ENCODE assay signal across 13 cellular contexts in the genomic region with DNA sequence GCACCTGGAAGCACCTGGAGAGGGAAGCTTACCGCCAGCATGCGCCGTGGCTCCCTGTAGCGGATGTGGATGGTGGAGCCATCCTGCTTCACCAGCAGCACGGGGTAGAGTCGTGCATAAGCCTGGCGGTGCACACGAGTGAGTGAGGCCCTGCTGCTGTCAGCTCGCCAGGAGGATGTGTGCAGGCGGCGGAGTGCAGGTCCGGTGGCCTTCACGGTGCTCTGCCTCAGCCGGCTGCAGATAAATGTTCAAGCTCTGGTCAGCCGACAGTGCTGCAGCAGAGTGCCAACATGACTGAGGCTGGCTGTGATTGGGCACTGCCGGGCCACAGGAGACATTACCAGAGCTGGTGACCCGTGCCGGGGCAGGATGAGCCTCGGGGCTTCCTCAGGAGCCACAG. TPM values are rescaled to one million over a fixed set of nuclear protein-coding genes. Genes with fewer than 3 reads are reported as not detected.
DNase-seq lines count a peak whose midpoint lies in the region; ATAC-seq, FAIRE-seq and TF ChIP-seq lines count a peak whose summit lies in the region.
"Had no signal": no experiment of that assay in that cellular context is flagged by ENCODE, and none has a peak within 500 bp of the region (broad histone marks: within the 10 kb centered on the region; RNA-seq: fewer than 3 reads in every experiment).

No MANE protein-coding gene starts in this region.

- intact Hi-C loops in PC-3 (cut with micrococcal nuclease), result loop anchor here (2.0 to 10.0 kb wide), 2 partner anchors 59 to 543 kb away; a partner anchor contains a TSS

- peak overlapping the region; percentile 86 for H3K4me2 ChIP-seq in PC-3 (ENCODE audit: low read length)

- no peaks in the 10 kb centered on the region for H3K36me3 Mint-ChIP-seq in activated naive CD4-positive, alpha-beta T cell treated with anti-CD3 and anti-CD28 coated beads, Interleukin-2, amount 50 U/mL, for 24 hours
- peaks cover 13% of the 10 kb centered on the region for H3K36me3 Mint-ChIP-seq in endodermal cell (ENCODE audit: low read depth)
- H3K36me3 Mint-ChIP-seq in stimulated activated memory B cell treated with anti-CD40 and anti-IgM and Interleukin-4, amounts not matched to agents 10 μg/mL and 1 μg/mL and 100 μg/mL, for 72 hours, result peaks cover 9% of the 10 kb centered on the region

- no peak for FAIRE-seq in GM19239 (lab: Jason Lieb, UNC)
- FAIRE-seq: keratinocyte had no signal

- H3K9me3 Mint-ChIP-seq in activated naive CD4-positive, alpha-beta T cell treated with anti-CD3 and anti-CD28 coated beads, Interleukin-2, amount 50 U/mL, for 24 hours, result no peaks in the 10 kb centered on the region
- H3K9me3 Mint-ChIP-seq in endodermal cell, result peaks cover 2% of the 10 kb centered on the region
- no peaks in the 10 kb centered on the region for H3K9me3 Mint-ChIP-seq in stimulated activated memory B cell treated with anti-CD40 and anti-IgM and Interleukin-4, amounts not matched to agents 10 μg/mL and 1 μg/mL and 100 μg/mL, for 72 hours

- no peak for DNase-seq in activated naive CD4-positive, alpha-beta T cell treated with Interleukin-2 at 50 U/mL for 16 hours
- no peak for DNase-seq in PC-3
- DNase-seq in endodermal cell, result peak; percentile 35
- no peak for DNase-seq in GM19239 (ENCODE audit: insufficient read length, low spot score)
- DNase-seq: colonic mucosa; NCI-H146; stimulated activated CD4-positive, alpha-beta T cell treated with anti-CD3 and anti-CD28 coated beads, Interleukin-4, amount 100 ng/mL, for 24 hours had no signal

- ATAC-seq in PC-3 (no peak), esophagus mucosa (no peak), HG03045 (IDR thresholded peaks at IDR 0.05; ENCODE audit: unreplicated experiment) (no peak)
- ATAC-seq in stimulated activated memory B cell treated with anti-CD40 and anti-IgM and Interleukin-4, amounts not matched to agents 10 μg/mL and 1 μg/mL and 100 μg/mL, for 72 hours, result no peak

- peaks cover 36% of the 10 kb centered on the region for H3K4me1 Mint-ChIP-seq in activated naive CD4-positive, alpha-beta T cell treated with anti-CD3 and anti-CD28 coated beads, Interleukin-2, amount 50 U/mL, for 24 hours
- H3K4me1 Mint-ChIP-seq in endodermal cell, result peaks cover 12% of the 10 kb centered on the region
- H3K4me1 Mint-ChIP-seq in stimulated activated memory B cell treated with anti-CD40 and anti-IgM and Interleukin-4, amounts not matched to agents 10 μg/mL and 1 μg/mL and 100 μg/mL, for 72 hours, result peaks cover 48% of the 10 kb centered on the region

- peaks cover 30% of the 10 kb centered on the region for H3K79me2 ChIP-seq in PC-3 (ENCODE audit: low read length)
- H3K79me2 ChIP-seq: parathyroid adenoma had no signal

- H3K27ac Mint-ChIP-seq in activated naive CD4-positive, alpha-beta T cell treated with anti-CD3 and anti-CD28 coated beads, Interleukin-2, amount 50 U/mL, for 24 hours, result no peak overlapping the region
- no peak overlapping the region for H3K27ac Mint-ChIP-seq in endodermal cell
- H3K27ac Mint-ChIP-seq in stimulated activated memory B cell treated with anti-CD40 and anti-IgM and Interleukin-4, amounts not matched to agents 10 μg/mL and 1 μg/mL and 100 μg/mL, for 72 hours, result peak overlapping the region; percentile 91

- H3K9ac ChIP-seq in PC-3 (ENCODE audit: low read length) (peak overlapping the region; percentile 91), endodermal cell (ENCODE audit: extremely low read depth, low read length, poor library complexity, severe bottlenecking) (no peak overlapping the region)
- H3K9ac ChIP-seq: parathyroid adenoma had no signal

- H3K9me2 ChIP-seq in PC-3 (replicated peaks; ENCODE audit: low read length), result no peaks in the 10 kb centered on the region

- POLR2A ChIA-PET in PC-3 (lab: Charles Lee; ENCODE audit: unreplicated experiment), result no interaction called here

- BruUV-seq in PC-3 (replicated peaks; lab: Mats Ljungman, UMichigan), result no TSS peak

- H3K36me3 ChIP-seq in PC-3 (ENCODE audit: low read depth, low read length) (peaks cover 17% of the 10 kb centered on the region; the same call in 1 of the 2 replicates), endodermal cell (ENCODE audit: control insufficient read depth, insufficient read depth, low read length) (peaks cover 14% of the 10 kb centered on the region)
- H3K36me3 ChIP-seq: colonic mucosa had no signal

- H3K27ac ChIP-seq in PC-3 (ENCODE audit: low read length), result no peak overlapping the region
- H3K27ac ChIP-seq in endodermal cell (ENCODE audit: low read depth, low read length), result no peak overlapping the region
- H3K27ac ChIP-seq: colonic mucosa, parathyroid adenoma had no signal

- H3F3A ChIP-seq in PC-3 (ENCODE audit: low read length, unreplicated experiment), result no peaks in the 10 kb centered on the region

- no peaks in the 10 kb centered on the region for H4K20me1 ChIP-seq in PC-3 (ENCODE audit: low read length)

- H3K4me1 ChIP-seq in PC-3 (ENCODE audit: insufficient read depth, low read length) (peaks cover 28% of the 10 kb centered on the region), endodermal cell (ENCODE audit: control insufficient read depth, insufficient read depth, low read length) (peaks cover 5% of the 10 kb centered on the region)

- no peaks in the 10 kb centered on the region for H3K27me3 ChIP-seq in PC-3 (ENCODE audit: low read length)
- no peaks in the 10 kb centered on the region for H3K27me3 ChIP-seq in endodermal cell (ENCODE audit: control insufficient read depth, insufficient read depth, low read length, poor library complexity, severe bottlenecking)
- H3K27me3 ChIP-seq: colonic mucosa had no signal

- no peak overlapping the region for H2AFZ ChIP-seq in PC-3 (ENCODE audit: low read length)
- H2AFZ ChIP-seq: parathyroid adenoma had no signal

- 92 to 95% methylated on average over 16 to 19 of the region's 19 CpGs for WGBS in endodermal cell (ENCODE audit: insufficient coverage in 1 of 2, insufficient read length in 1 of 2), 2 experiments

- no peak for TF ChIP-seq CTCF in PC-3 (conservative IDR thresholded peaks at IDR 0.05; ENCODE audit: low read depth, low read length)
- TF ChIP-seq CTCF in endodermal cell (conservative IDR thresholded peaks at IDR 0.05), result no peak

- no peaks in the 10 kb centered on the region for H3K9me3 ChIP-seq in PC-3 (ENCODE audit: low read length)
- no peaks in the 10 kb centered on the region for H3K9me3 ChIP-seq in endodermal cell (ENCODE audit: control insufficient read depth, low read length)
- H3K9me3 ChIP-seq: colonic mucosa had no signal

- no peaks in the 10 kb centered on the region for H3K27me3 Mint-ChIP-seq in activated naive CD4-positive, alpha-beta T cell treated with anti-CD3 and anti-CD28 coated beads, Interleukin-2, amount 50 U/mL, for 24 hours
- H3K27me3 Mint-ChIP-seq in endodermal cell (ENCODE audit: insufficient read depth), result peaks cover 4% of the 10 kb centered on the region
- no peaks in the 10 kb centered on the region for H3K27me3 Mint-ChIP-seq in stimulated activated memory B cell treated with anti-CD40 and anti-IgM and Interleukin-4, amounts not matched to agents 10 μg/mL and 1 μg/mL and 100 μg/mL, for 72 hours

- H3K4me3 ChIP-seq in PC-3 (ENCODE audit: low read length), result peak overlapping the region; percentile 87
- no peak overlapping the region for H3K4me3 ChIP-seq in endodermal cell (ENCODE audit: low read length)

- CTCF ChIA-PET in PC-3 (lab: Charles Lee), result interaction anchor here (0.6 kb wide), 1 partner anchor 108 kb away, joined by 7 read pairs; no protein-coding TSS in a partner anchor

- peak overlapping the region; percentile 93 for H3K4me3 Mint-ChIP-seq in activated naive CD4-positive, alpha-beta T cell treated with anti-CD3 and anti-CD28 coated beads, Interleukin-2, amount 50 U/mL, for 24 hours
- peak overlapping the region; percentile 84 for H3K4me3 Mint-ChIP-seq in endodermal cell
- H3K4me3 Mint-ChIP-seq in stimulated activated memory B cell treated with anti-CD40 and anti-IgM and Interleukin-4, amounts not matched to agents 10 μg/mL and 1 μg/mL and 100 μg/mL, for 72 hours, result peak overlapping the region; percentile 89

RNA-seq across cellular contexts. Expression of a gene that starts 1.5 kb away (rescaled TPM):
- total RNA-seq in PC-3 (2014; rRNA removed), result 343 and 375 TPM in 2 replicates
- total RNA-seq in endodermal cell, result 10 to 100 TPM; 57.6 to 66.7 TPM
- polyA plus RNA-seq in endodermal cell (2013, experiment 1 of 2), result 72.3 TPM
- polyA plus RNA-seq in endodermal cell (2013, experiment 2 of 2), result 52.9 TPM
- total RNA-seq in esophagus mucosa, result 29.0 TPM

RNA-seq across cellular contexts. Expression of a gene that starts 4.5 kb away (rescaled TPM):
- total RNA-seq in PC-3 (2014; rRNA removed), result 63.3 and 93.0 TPM in 2 replicates
- 10 to 100 TPM; 31.6 to 34.0 TPM for total RNA-seq in endodermal cell
- 27.6 TPM for polyA plus RNA-seq in endodermal cell (2013, experiment 1 of 2)
- 24.7 TPM for polyA plus RNA-seq in endodermal cell (2013, experiment 2 of 2)
- 13.9 TPM for total RNA-seq in esophagus mucosa

RNA-seq across cellular contexts. Expression of a gene that starts 25.1 kb away (rescaled TPM):
- total RNA-seq in PC-3 (2014; rRNA removed) (685 and 688 TPM in 2 replicates), endodermal cell (100 to 1,000 TPM; 322 to 372 TPM), esophagus mucosa (273 TPM)
- polyA plus RNA-seq in endodermal cell (2013, experiment 1 of 2), result 397 TPM
- polyA plus RNA-seq in endodermal cell (2013, experiment 2 of 2), result 397 TPM

RNA-seq across cellular contexts. Expression of a gene that starts 32.4 kb away (rescaled TPM):
- total RNA-seq in PC-3 (2014; rRNA removed) (996 and 1,117 TPM in 2 replicates), endodermal cell (100 to 1,000 TPM; 110 to 112 TPM), esophagus mucosa (241 TPM)
- polyA plus RNA-seq in endodermal cell (2013, experiment 1 of 2), result 121 TPM
- 115 TPM for polyA plus RNA-seq in endodermal cell (2013, experiment 2 of 2)

RNA-seq across cellular contexts. Expression of a gene that starts 42.1 kb away (rescaled TPM):
- total RNA-seq in PC-3 (2014; rRNA removed), result 1.2 and 2.2 TPM in 2 replicates
- under 1 TPM; 0.53 to 0.60 TPM for total RNA-seq in endodermal cell
- 0.71 TPM for polyA plus RNA-seq in endodermal cell (2013, experiment 1 of 2)
- polyA plus RNA-seq in endodermal cell (2013, experiment 2 of 2), result 0.37 TPM
- total RNA-seq in esophagus mucosa, result 0.44 TPM
